Comparison of ENCODE assay signal across 20 cellular contexts in the genomic region with DNA sequence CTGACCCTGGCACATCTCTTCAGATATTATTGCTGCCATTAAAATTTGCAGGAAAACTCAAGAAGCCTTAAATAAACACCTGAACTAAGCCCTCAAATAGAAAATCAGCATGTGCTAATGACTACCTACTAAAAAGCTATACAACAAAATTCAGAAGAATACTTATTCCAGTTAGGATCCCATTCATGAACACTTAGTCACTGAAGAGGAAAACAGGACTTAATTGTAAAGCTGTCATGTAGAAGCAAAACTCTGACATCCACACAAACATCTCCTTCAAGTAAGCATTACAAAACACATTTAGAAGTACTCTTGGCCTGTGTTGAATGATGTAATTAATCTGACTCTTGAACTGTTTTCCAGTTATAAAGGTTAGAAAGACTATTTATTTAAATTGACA. TPM values are rescaled to one million over a fixed set of nuclear protein-coding genes. Genes with fewer than 3 reads are reported as not detected.
DNase-seq lines count a peak whose midpoint lies in the region; ATAC-seq and TF ChIP-seq lines count a peak whose summit lies in the region.
"Had no signal": no experiment of that assay in that cellular context is flagged by ENCODE, and none has a peak within 500 bp of the region (broad histone marks: within the 10 kb centered on the region; RNA-seq: fewer than 3 reads in every experiment).

No MANE protein-coding gene starts in this region.

- no peak overlapping the region for H3K27ac Mint-ChIP-seq in mesothelial cell of epicardium
- H3K27ac Mint-ChIP-seq: activated CD4-positive, alpha-beta T cell treated with anti-CD3 and anti-CD28 coated beads, Interleukin-2, amount 10 ng/mL, durations not matched to agents 7 days and 5 days; activated naive CD4-positive, alpha-beta T cell treated with anti-CD3 and anti-CD28 coated beads, Interleukin-2, amount 50 U/mL, for 72 hours; CD8-positive, alpha-beta memory T cell; naive B cell had no signal

- H3K4me1 ChIP-seq in cardiac muscle cell (ENCODE audit: low read depth) (peaks cover 37% of the 10 kb centered on the region), right atrium auricular region (peaks cover 0 to 19% of the 10 kb centered on the region in 2 donors)

- H3K4me1 Mint-ChIP-seq in mesothelial cell of epicardium: peaks cover 10% of the 10 kb centered on the region

- TF ChIP-seq CTCF in cardiac muscle cell (IDR thresholded peaks at IDR 0.05; ENCODE audit: low read depth, low read length) (no peak), right atrium auricular region (IDR thresholded peaks at IDR 0.05) (no peak), mesothelial cell of epicardium (IDR thresholded peaks at IDR 0.05; ENCODE audit: unreplicated experiment) (no peak)

- no peak overlapping the region for H3K4me3 ChIP-seq in cardiac muscle cell
- H3K4me3 ChIP-seq in right atrium auricular region: no peak overlapping the region
- H3K4me3 ChIP-seq: heart right ventricle, tibial artery had no signal

- ATAC-seq in activated CD4-positive, CD25-positive, alpha-beta regulatory T cell treated with anti-CD3 and anti-CD28 coated beads, Interleukin-2, amount 50 U/mL, for 24 hours: no peak
- ATAC-seq: activated naive CD4-positive, alpha-beta T cell treated with anti-CD3 and anti-CD28 coated beads, Interleukin-2, amount 50 U/mL, for 72 hours; heart right ventricle; left lobe of liver had no signal

- no peaks in the 10 kb centered on the region for H3K9me3 Mint-ChIP-seq in mesothelial cell of epicardium
- H3K9me3 Mint-ChIP-seq: activated naive CD4-positive, alpha-beta T cell treated with anti-CD3 and anti-CD28 coated beads, Interleukin-2, amount 50 U/mL, for 72 hours; CD8-positive, alpha-beta memory T cell had no signal

- DNase-seq in cardiac muscle cell (ENCODE audit: low read depth in 1 of 2, low spot score in 1 of 2) (peak in 1 of 2 donors; percentile 20), right atrium auricular region (ENCODE audit: low spot score) (no peak), astrocyte of the hippocampus (ENCODE audit: low read depth, low spot score) (peak; percentile 36), inferior parietal cortex (ENCODE audit: extremely low spot score) (peak; percentile 48), mesothelial cell of epicardium (ENCODE audit: low spot score in 2 of 2, unreplicated experiment in 2 of 2) (no peak), dedifferentiated amniotic fluid mesenchymal stem cell (ENCODE audit: extremely low spot score) (no peak)
- DNase-seq: activated CD4-positive, alpha-beta T cell treated with anti-CD3 and anti-CD28 coated beads, Interleukin-2, amount 10 ng/mL, durations not matched to agents 7 days and 5 days; activated T-cell treated with anti-CD3 and anti-CD28 coated beads, Interleukin-2, amount 50 U/mL, for 1 hour; CD8-positive, alpha-beta memory T cell; central memory CD4-positive, alpha-beta T cell; heart right ventricle; naive B cell; NCI-H2029 treated with DMSO at 0.1 percent for 48 hours; SIG-M5; T1000; tibial artery had no signal

- H3K9me3 ChIP-seq in cardiac muscle cell (ENCODE audit: low read depth) (no peaks in the 10 kb centered on the region), right atrium auricular region (no peaks in the 10 kb centered on the region)
- H3K9me3 ChIP-seq: heart right ventricle, tibial artery had no signal

- peak overlapping the region; percentile 50 for H3K27ac ChIP-seq in cardiac muscle cell
- H3K27ac ChIP-seq in right atrium auricular region: no peak overlapping the region
- peak overlapping the region; percentile 90 for H3K27ac ChIP-seq in temporal lobe (ENCODE audit: low read depth, low read length)
- H3K27ac ChIP-seq: heart right ventricle, tibial artery had no signal

- H3K36me3 Mint-ChIP-seq in mesothelial cell of epicardium: no peaks in the 10 kb centered on the region

- H3K36me3 ChIP-seq in cardiac muscle cell: no peaks in the 10 kb centered on the region
- peaks cover 8% of the 10 kb centered on the region for H3K36me3 ChIP-seq in right atrium auricular region

- H3K27me3 ChIP-seq in cardiac muscle cell (no peaks in the 10 kb centered on the region), right atrium auricular region (no peaks in the 10 kb centered on the region)
- H3K27me3 ChIP-seq: heart right ventricle, tibial artery had no signal

- H3K4me3 Mint-ChIP-seq in mesothelial cell of epicardium: no peak overlapping the region
- H3K4me3 Mint-ChIP-seq: activated CD4-positive, alpha-beta T cell treated with anti-CD3 and anti-CD28 coated beads, Interleukin-2, amount 10 ng/mL, durations not matched to agents 7 days and 5 days; CD8-positive, alpha-beta memory T cell; naive B cell had no signal

- H3K27me3 Mint-ChIP-seq in mesothelial cell of epicardium (ENCODE audit: low read depth): no peaks in the 10 kb centered on the region
- H3K27me3 Mint-ChIP-seq: activated CD4-positive, alpha-beta T cell treated with anti-CD3 and anti-CD28 coated beads, Interleukin-2, amount 10 ng/mL, durations not matched to agents 7 days and 5 days; CD8-positive, alpha-beta memory T cell; naive B cell had no signal

RNA-seq across cellular contexts. Expression of a gene that starts 19.9 kb away (rescaled TPM):
- total RNA-seq in cardiac muscle cell: 22.1 and 41.8 TPM in 2 replicates
- polyA plus RNA-seq in cardiac muscle cell: 18.7 and 36.7 TPM in 2 replicates
- total RNA-seq in right atrium auricular region: 10 to 100 TPM; 28.8 to 29.1 TPM
- total RNA-seq in temporal lobe: 14.8 TPM
- total RNA-seq in mesothelial cell of epicardium: 11.7 to 13.5 TPM (median 11.8 TPM) in 3 replicates

Comparison
In these comparisons a context has a peak if more than half of its experiments do, and no peak if none do; other contexts are left out.
1. H3K27ac ChIP-seq: peak in cardiac muscle cell (single experiment) and temporal lobe (single experiment); none in right atrium auricular region (0 of 2).
2. DNase-seq: peak in astrocyte of the hippocampus (single experiment) and inferior parietal cortex (single experiment); none in right atrium auricular region (single experiment), mesothelial cell of epicardium (0 of 2) and dedifferentiated amniotic fluid mesenchymal stem cell (single experiment).